In genomic region chrX:155768036-155768769, GRCh38 we compare ENCODE assay signal across 9 cellular contexts.
DNase-seq lines count a peak whose midpoint lies in the region; ATAC-seq, FAIRE-seq and TF ChIP-seq lines count a peak whose summit lies in the region.
"Had no signal": no experiment of that assay in that cellular context is flagged by ENCODE, and none has a peak within 500 bp of the region (broad histone marks: within the 10 kb centered on the region; RNA-seq: fewer than 3 reads in every experiment).

No MANE protein-coding gene starts in this region.

- no peaks in the 10 kb centered on the region for H3K9me2 ChIP-seq in hepatocyte (replicated peaks; ENCODE audit: insufficient read depth)

- DNase-seq in NCI-H1105 treated with DMSO at 0.1 percent for 48 hours (lab: John Stamatoyannopoulos, UW): peak; percentile 37
- DNase-seq in NCI-H1105 (lab: John Stamatoyannopoulos, UW): no peak
- DNase-seq in activated T-helper 2 cell treated with anti-CD3 and anti-CD28 coated beads, Interferon-gamma antibody, Interleukin-2, Interleukin-4, amounts not matched to agents 10 μg/mL and 5 μg/mL and 100 μg/mL, durations not matched to agents 14 hours and 24 hours and 36 hours (ENCODE audit: low spot score): no peak
- no peak for DNase-seq in hepatocyte (ENCODE audit: low spot score)
- no peak for DNase-seq in stimulated activated naive CD8-positive, alpha-beta T cell treated with anti-CD3 and anti-CD28 coated beads, Interleukin-15, amount 100 ng/mL, for 72 hours
- no peak for DNase-seq in stimulated activated CD8-positive, alpha-beta memory T cell treated with anti-CD3 and anti-CD28 coated beads, Interleukin-4, amount 100 ng/mL, for 48 hours
- no peak for DNase-seq in HTR-8/SVneo (ENCODE audit: insufficient read length, low spot score)
- no peak for DNase-seq in stimulated activated CD4-positive, alpha-beta T cell treated with anti-CD3 and anti-CD28 coated beads, Interleukin-2, amount 100 ng/mL, for 48 hours

- peak overlapping the region; percentile 77 for H3K4me2 ChIP-seq in hepatocyte

- peaks cover 5% of the 10 kb centered on the region for H3K27me3 Mint-ChIP-seq in activated T-helper 2 cell treated with anti-CD3 and anti-CD28 coated beads, Interferon-gamma antibody, Interleukin-2, Interleukin-4, amounts not matched to agents 10 μg/mL and 5 μg/mL and 100 μg/mL, durations not matched to agents 14 hours and 24 hours and 36 hours (ENCODE audit: low read depth)
- no peaks in the 10 kb centered on the region for H3K27me3 Mint-ChIP-seq in stimulated activated naive CD8-positive, alpha-beta T cell treated with anti-CD3 and anti-CD28 coated beads, Interleukin-15, amount 100 ng/mL, for 72 hours

- peak; percentile 26 for ATAC-seq in stimulated activated naive CD8-positive, alpha-beta T cell treated with anti-CD3 and anti-CD28 coated beads, Interleukin-15, amount 100 ng/mL, for 72 hours

- H2AFZ ChIP-seq in hepatocyte: peak overlapping the region; percentile 38

- no peaks in the 10 kb centered on the region for H3K36me3 ChIP-seq in hepatocyte (replicated peaks; ENCODE audit: insufficient read depth, low read depth)

- H3K27me3 ChIP-seq in hepatocyte: no peaks in the 10 kb centered on the region

- H3K9me3 ChIP-seq in hepatocyte (ENCODE audit: low read depth): no peaks in the 10 kb centered on the region

- no peak for TF ChIP-seq CTCF in hepatocyte (IDR thresholded peaks at IDR 0.05; ENCODE audit: poor library complexity)

- intact Hi-C loops in activated T-helper 2 cell treated with anti-CD3 and anti-CD28 coated beads, Interferon-gamma antibody, Interleukin-2, Interleukin-4, amounts not matched to agents 10 μg/mL and 5 μg/mL and 100 μg/mL, durations not matched to agents 14 hours and 24 hours and 36 hours (cut with micrococcal nuclease): no loop called here

- no peak overlapping the region for H3K4me3 ChIP-seq in hepatocyte

- peak overlapping the region; percentile 73 for H3K27ac ChIP-seq in hepatocyte

- H3K79me2 ChIP-seq in hepatocyte: no peaks in the 10 kb centered on the region

- no peaks in the 10 kb centered on the region for H3K4me1 ChIP-seq in hepatocyte (ENCODE audit: insufficient read depth)

- H3K36me3 Mint-ChIP-seq in activated T-helper 2 cell treated with anti-CD3 and anti-CD28 coated beads, Interferon-gamma antibody, Interleukin-2, Interleukin-4, amounts not matched to agents 10 μg/mL and 5 μg/mL and 100 μg/mL, durations not matched to agents 14 hours and 24 hours and 36 hours (ENCODE audit: low read depth): no peaks in the 10 kb centered on the region

- H3K4me1 Mint-ChIP-seq in activated T-helper 2 cell treated with anti-CD3 and anti-CD28 coated beads, Interferon-gamma antibody, Interleukin-2, Interleukin-4, amounts not matched to agents 10 μg/mL and 5 μg/mL and 100 μg/mL, durations not matched to agents 14 hours and 24 hours and 36 hours (ENCODE audit: low read depth): peaks cover 5% of the 10 kb centered on the region
- peaks cover 8% of the 10 kb centered on the region for H3K4me1 Mint-ChIP-seq in stimulated activated naive CD8-positive, alpha-beta T cell treated with anti-CD3 and anti-CD28 coated beads, Interleukin-15, amount 100 ng/mL, for 72 hours

- no peaks in the 10 kb centered on the region for H4K20me1 ChIP-seq in hepatocyte (ENCODE audit: insufficient read depth, poor library complexity, severe bottlenecking)

- 72% methylated on average over 21 of the region's 21 CpGs for WGBS in hepatocyte (ENCODE audit: low lambda C conversion rate, missing lambda C conversion rate)

- peak overlapping the region; percentile 71 for H3K4me3 Mint-ChIP-seq in activated T-helper 2 cell treated with anti-CD3 and anti-CD28 coated beads, Interferon-gamma antibody, Interleukin-2, Interleukin-4, amounts not matched to agents 10 μg/mL and 5 μg/mL and 100 μg/mL, durations not matched to agents 14 hours and 24 hours and 36 hours (ENCODE audit: low read depth)
- peak overlapping the region; percentile 58 to 79 for H3K4me3 Mint-ChIP-seq in stimulated activated naive CD8-positive, alpha-beta T cell treated with anti-CD3 and anti-CD28 coated beads, Interleukin-15, amount 100 ng/mL, for 72 hours

- no peak overlapping the region for H3K27ac Mint-ChIP-seq in activated T-helper 2 cell treated with anti-CD3 and anti-CD28 coated beads, Interferon-gamma antibody, Interleukin-2, Interleukin-4, amounts not matched to agents 10 μg/mL and 5 μg/mL and 100 μg/mL, durations not matched to agents 14 hours and 24 hours and 36 hours
- H3K27ac Mint-ChIP-seq in stimulated activated naive CD8-positive, alpha-beta T cell treated with anti-CD3 and anti-CD28 coated beads, Interleukin-15, amount 100 ng/mL, for 72 hours: peak overlapping the region in 1 of 2 donors; percentile 30

- no peak for FAIRE-seq in HTR-8/SVneo (lab: Jason Lieb, UNC)
- FAIRE-seq: A204.1 had no signal

- peaks cover 12% of the 10 kb centered on the region for H3K9me3 Mint-ChIP-seq in activated T-helper 2 cell treated with anti-CD3 and anti-CD28 coated beads, Interferon-gamma antibody, Interleukin-2, Interleukin-4, amounts not matched to agents 10 μg/mL and 5 μg/mL and 100 μg/mL, durations not matched to agents 14 hours and 24 hours and 36 hours
- no peaks in the 10 kb centered on the region for H3K9me3 Mint-ChIP-seq in stimulated activated naive CD8-positive, alpha-beta T cell treated with anti-CD3 and anti-CD28 coated beads, Interleukin-15, amount 100 ng/mL, for 72 hours
